In genomic region chr3:171874879-171875278, GRCh38 we compare ENCODE assay signal across 10 cellular contexts. TPM values are rescaled to one million over a fixed set of nuclear protein-coding genes. Genes with fewer than 3 reads are reported as not detected.
DNase-seq lines count a peak whose midpoint lies in the region; ATAC-seq and TF ChIP-seq lines count a peak whose summit lies in the region.
"Had no signal": no experiment of that assay in that cellular context is flagged by ENCODE, and none has a peak within 500 bp of the region (broad histone marks: within the 10 kb centered on the region; RNA-seq: fewer than 3 reads in every experiment).

No MANE protein-coding gene starts in this region.

- H3K4ac ChIP-seq in trophoblast cell (ENCODE audit: low read depth, low read length) = no peak overlapping the region

- H3K14ac ChIP-seq in trophoblast cell (ENCODE audit: low read length) = no peak overlapping the region

- H2BK12ac ChIP-seq in trophoblast cell (ENCODE audit: low read length) = peak overlapping the region; percentile 73

- H3K4me1 Mint-ChIP-seq in activated CD4-positive, alpha-beta T cell treated with anti-CD3 and anti-CD28 coated beads, Interleukin-2, amount 10 ng/mL, durations not matched to agents 7 days and 5 days = no peaks in the 10 kb centered on the region

- H3K9me3 ChIP-seq in RWPE2 (ENCODE audit: severe bottlenecking) (no peaks in the 10 kb centered on the region), trophoblast cell (ENCODE audit: insufficient read depth, low read depth, low read length) (no peaks in the 10 kb centered on the region)

- H3K23ac ChIP-seq in trophoblast cell (ENCODE audit: low read length) = no peak overlapping the region

- H2AFZ ChIP-seq in trophoblast cell (ENCODE audit: insufficient read depth, low read length, poor library complexity) = no peak overlapping the region

- TF ChIP-seq CTCF in AG10803 (conservative IDR thresholded peaks at IDR 0.05; ENCODE audit: low read length) (no peak), RWPE2 (IDR thresholded peaks at IDR 0.05; ENCODE audit: poor library complexity, severe bottlenecking) (no peak)

- no peak overlapping the region for H4K12ac ChIP-seq in trophoblast cell (ENCODE audit: low read depth, low read length)

- no peak overlapping the region for H3K18ac ChIP-seq in trophoblast cell (ENCODE audit: low read length)

- no peak; the same call in 2 of the 3 replicates for ATAC-seq in RWPE2 (ENCODE audit: low read depth)
- ATAC-seq: naive thymus-derived CD4-positive, alpha-beta T cell had no signal

- H4K91ac ChIP-seq in trophoblast cell (ENCODE audit: low read depth, low read length) = no peak overlapping the region

- no peak overlapping the region for H3K27ac Mint-ChIP-seq in activated CD4-positive, alpha-beta T cell treated with anti-CD3 and anti-CD28 coated beads, Interleukin-2, amount 10 ng/mL, durations not matched to agents 7 days and 5 days
- H3K27ac Mint-ChIP-seq: naive thymus-derived CD4-positive, alpha-beta T cell had no signal

- H3K4me1 ChIP-seq in RWPE2 (ENCODE audit: insufficient read depth, poor library complexity, severe bottlenecking) (peaks cover 39% of the 10 kb centered on the region), trophoblast cell (ENCODE audit: control insufficient read depth in 1 of 2, insufficient read depth in 2 of 2, low read length in 2 of 2) (peaks cover 4 to 21% of the 10 kb centered on the region in 2 experiments)

- no peak overlapping the region for H2BK5ac ChIP-seq in trophoblast cell (ENCODE audit: low read depth, low read length, poor library complexity)

- POLR2A ChIA-PET in activated CD4-positive, alpha-beta T cell treated with anti-CD3 and anti-CD28 coated beads, Interleukin-2, amount 10 ng/mL, durations not matched to agents 7 days and 5 days (lab: Charles Lee) = no interaction called here

- H3K79me2 ChIP-seq in trophoblast cell (ENCODE audit: control insufficient read depth, insufficient read depth, low read length, poor library complexity) = no peaks in the 10 kb centered on the region

- H3K9me3 Mint-ChIP-seq in activated CD4-positive, alpha-beta T cell treated with anti-CD3 and anti-CD28 coated beads, Interleukin-2, amount 10 ng/mL, durations not matched to agents 7 days and 5 days = no peaks in the 10 kb centered on the region
- H3K9me3 Mint-ChIP-seq: naive thymus-derived CD4-positive, alpha-beta T cell had no signal

- peak overlapping the region; percentile 72 for H2BK120ac ChIP-seq in trophoblast cell (ENCODE audit: insufficient read depth, low read length, poor library complexity)

- CTCF ChIA-PET in activated CD4-positive, alpha-beta T cell treated with anti-CD3 and anti-CD28 coated beads, Interleukin-2, amount 10 ng/mL, durations not matched to agents 7 days and 5 days (lab: Charles Lee) = no interaction called here

- H3K36me3 ChIP-seq in RWPE2 (ENCODE audit: low read depth) (no peaks in the 10 kb centered on the region), trophoblast cell (ENCODE audit: control insufficient read depth in 1 of 2, insufficient read depth in 2 of 2, low read length in 2 of 2) (no peaks in the 10 kb centered on the region)

- WGBS in trophoblast cell (ENCODE audit: extremely low coverage, insufficient coverage, insufficient read length) = no CpG with 5 or more reads among the region's 4 CpGs

- H3K4me2 ChIP-seq in trophoblast cell (ENCODE audit: low read length) = no peak overlapping the region

- peaks cover 10% of the 10 kb centered on the region for H3K79me1 ChIP-seq in trophoblast cell (ENCODE audit: low read length)

- H3K9ac ChIP-seq in trophoblast cell (ENCODE audit: low read length) = no peak overlapping the region

- no peak overlapping the region for H2AK5ac ChIP-seq in trophoblast cell (ENCODE audit: low read length)

- H4K8ac ChIP-seq in trophoblast cell (ENCODE audit: low read depth, low read length) = no peak overlapping the region

- no peaks in the 10 kb centered on the region for H3K36me3 Mint-ChIP-seq in activated CD4-positive, alpha-beta T cell treated with anti-CD3 and anti-CD28 coated beads, Interleukin-2, amount 10 ng/mL, durations not matched to agents 7 days and 5 days (ENCODE audit: low read depth)
- H3K36me3 Mint-ChIP-seq: naive thymus-derived CD4-positive, alpha-beta T cell had no signal

- no peaks in the 10 kb centered on the region for H3K27me3 ChIP-seq in RWPE2 (ENCODE audit: insufficient read depth, poor library complexity, severe bottlenecking)
- H3K27me3 ChIP-seq in trophoblast cell (ENCODE audit: insufficient read depth, low read length) = no peaks in the 10 kb centered on the region

- no peak overlapping the region for H3K4me3 ChIP-seq in AG10803 (ENCODE audit: low read length)
- no peak overlapping the region for H3K4me3 ChIP-seq in RWPE2 (ENCODE audit: severe bottlenecking)
- H3K4me3 ChIP-seq in trophoblast cell (ENCODE audit: low read depth, low read length) = no peak overlapping the region

- H3K27ac ChIP-seq in RWPE2 (ENCODE audit: poor library complexity, severe bottlenecking) (peak overlapping the region; percentile 95), trophoblast cell (ENCODE audit: low read depth, low read length) (peak overlapping the region; percentile 91)

- H3K27me3 Mint-ChIP-seq in activated CD4-positive, alpha-beta T cell treated with anti-CD3 and anti-CD28 coated beads, Interleukin-2, amount 10 ng/mL, durations not matched to agents 7 days and 5 days = peaks cover 17% of the 10 kb centered on the region

- no peak overlapping the region for H3K4me3 Mint-ChIP-seq in activated CD4-positive, alpha-beta T cell treated with anti-CD3 and anti-CD28 coated beads, Interleukin-2, amount 10 ng/mL, durations not matched to agents 7 days and 5 days
- H3K4me3 Mint-ChIP-seq: naive thymus-derived CD4-positive, alpha-beta T cell had no signal

- peak; percentile 36 for DNase-seq in AG10803 (ENCODE audit: low read depth)
- no peak for DNase-seq in RWPE2 (ENCODE audit: low spot score)
- DNase-seq in fibroblast of gingiva (ENCODE audit: low read depth) = peak; percentile 2
- peak; percentile 61 to 90 for DNase-seq in trophoblast cell
- DNase-seq in activated CD4-positive, alpha-beta T cell treated with anti-CD3 and anti-CD28 coated beads, Interleukin-2, amount 10 ng/mL, durations not matched to agents 7 days and 5 days = no peak
- no peak for DNase-seq in NCI-H1417 treated with DMSO at 0.1 percent for 48 hours (lab: John Stamatoyannopoulos, UW)
- DNase-seq in NCI-H187 treated with DMSO at 0.1 percent for 48 hours (lab: John Stamatoyannopoulos, UW) = no peak
- no peak for DNase-seq in T1000 (lab: John Stamatoyannopoulos, UW)
- DNase-seq: KG1; naive thymus-derived CD4-positive, alpha-beta T cell had no signal

RNA-seq across cellular contexts. Expression of gene TMEM212, which starts 31.7 kb away (rescaled TPM):
- polyA plus RNA-seq in trophoblast cell (2013) = not detected in 2 replicates
- not detected for total RNA-seq in activated CD4-positive, alpha-beta T cell treated with anti-CD3 and anti-CD28 coated beads, Interleukin-2, amount 10 ng/mL, durations not matched to agents 7 days and 5 days
- total RNA-seq: naive thymus-derived CD4-positive, alpha-beta T cell had no signal
- polyA plus RNA-seq: naive thymus-derived CD4-positive, alpha-beta T cell had no signal

Comparison
In these comparisons a context has a peak if more than half of its experiments do, and no peak if none do; other contexts are left out.
1. DNase-seq: peak in AG10803 (single experiment), fibroblast of gingiva (single experiment) and trophoblast cell (2 of 2); none in RWPE2 (single experiment), activated CD4-positive, alpha-beta T cell treated with anti-CD3 and anti-CD28 coated beads, Interleukin-2, amount 10 ng/mL, durations not matched to agents 7 days and 5 days (single experiment), NCI-H1417 treated with DMSO at 0.1 percent for 48 hours (single experiment), NCI-H187 treated with DMSO at 0.1 percent for 48 hours (single experiment) and T1000 (single experiment).